In genomic region chr1:157496121-157496526, GRCh38 we compare ENCODE assay signal across 8 cellular contexts. TPM values are rescaled to one million over a fixed set of nuclear protein-coding genes. Genes with fewer than 3 reads are reported as not detected.
DNase-seq lines count a peak whose midpoint lies in the region; ATAC-seq and TF ChIP-seq lines count a peak whose summit lies in the region.

No MANE protein-coding gene starts in this region.

- intact Hi-C loops in aorta (cut with DNase I), result no loop called here

- peak; percentile 10 for DNase-seq in NCI-H2029 (lab: John Stamatoyannopoulos, UW)
- no peak for DNase-seq in NCI-H2029 treated with DMSO at 0.1 percent for 48 hours (lab: John Stamatoyannopoulos, UW)
- peak; percentile 84 for DNase-seq in RPMI8226
- peak; percentile 55 for DNase-seq in brain microvascular endothelial cell
- peak; percentile 69 for DNase-seq in islet precursor cell
- peak; percentile 3 for DNase-seq in stimulated activated CD8-positive, alpha-beta memory T cell treated with anti-CD3 and anti-CD28 coated beads, Interleukin-4, amount 100 ng/mL, for 24 hours (ENCODE audit: low read depth)
- DNase-seq in aorta, result no peak

- ATAC-seq in HG02759 (IDR thresholded peaks at IDR 0.05; ENCODE audit: unreplicated experiment), result peak; percentile 47
- ATAC-seq in aorta (ENCODE audit: low FRiP score), result no peak

- H3K27ac ChIP-seq in brain microvascular endothelial cell, result no peak overlapping the region
- no peak overlapping the region for H3K27ac ChIP-seq in aorta (ENCODE audit: low read depth in 1 of 2, low read length in 2 of 2)

- WGBS in aorta, 2 donors, result 6 to 14% methylated on average over 5 of the region's 5 CpGs

- H3K4me1 ChIP-seq in aorta (ENCODE audit: control insufficient read depth in 1 of 2, insufficient read depth in 2 of 2, low read length in 2 of 2), result no peaks in the 10 kb centered on the region

- TF ChIP-seq CTCF in brain microvascular endothelial cell (IDR thresholded peaks at IDR 0.05; ENCODE audit: low read depth, low read length, missing control alignments), result peak; percentile 87

- H3K4me3 ChIP-seq in brain microvascular endothelial cell (ENCODE audit: low read depth, low read length), result no peak overlapping the region
- H3K4me3 ChIP-seq in aorta (ENCODE audit: low read length in 2 of 2), result no peak overlapping the region

- in situ Hi-C loops in brain microvascular endothelial cell (cut with HindIII; ENCODE audit: low pct_ligation_motif_present, low sequenced_read_pairs), result loop anchor here (25.0 kb wide), 1 partner anchor 134 kb away; no protein-coding TSS in a partner anchor

- H3K27me3 ChIP-seq in brain microvascular endothelial cell (replicated peaks) (peaks cover 3% of the 10 kb centered on the region), aorta (ENCODE audit: control insufficient read depth in 1 of 2, insufficient read depth in 2 of 2, low read length in 1 of 2) (no peaks in the 10 kb centered on the region)

- H3K9me3 ChIP-seq in aorta (ENCODE audit: control insufficient read depth, low read length), result no peaks in the 10 kb centered on the region

- H3K36me3 ChIP-seq in brain microvascular endothelial cell (replicated peaks) (no peaks in the 10 kb centered on the region), aorta (ENCODE audit: control insufficient read depth in 1 of 2, insufficient read depth in 2 of 2, low read length in 1 of 2) (no peaks in the 10 kb centered on the region)

RNA-seq across cellular contexts. Expression of gene FCRL5, which starts 56.2 kb away (rescaled TPM):
- total RNA-seq in aorta, result under 1 TPM; 0.63 to 0.84 TPM
- under 1 TPM; 0.18 to 0.38 TPM for polyA plus RNA-seq in aorta

Comparison
In these comparisons a context has a peak if more than half of its experiments do, and no peak if none do; other contexts are left out.
1. DNase-seq: peak in NCI-H2029 (single experiment), RPMI8226 (single experiment), brain microvascular endothelial cell (single experiment), islet precursor cell (single experiment) and stimulated activated CD8-positive, alpha-beta memory T cell treated with anti-CD3 and anti-CD28 coated beads, Interleukin-4, amount 100 ng/mL, for 24 hours (single experiment); none in NCI-H2029 treated with DMSO at 0.1 percent for 48 hours (single experiment) and aorta (0 of 2).